32 cellular contexts compared by ENCODE assay signal in the genomic region with DNA sequence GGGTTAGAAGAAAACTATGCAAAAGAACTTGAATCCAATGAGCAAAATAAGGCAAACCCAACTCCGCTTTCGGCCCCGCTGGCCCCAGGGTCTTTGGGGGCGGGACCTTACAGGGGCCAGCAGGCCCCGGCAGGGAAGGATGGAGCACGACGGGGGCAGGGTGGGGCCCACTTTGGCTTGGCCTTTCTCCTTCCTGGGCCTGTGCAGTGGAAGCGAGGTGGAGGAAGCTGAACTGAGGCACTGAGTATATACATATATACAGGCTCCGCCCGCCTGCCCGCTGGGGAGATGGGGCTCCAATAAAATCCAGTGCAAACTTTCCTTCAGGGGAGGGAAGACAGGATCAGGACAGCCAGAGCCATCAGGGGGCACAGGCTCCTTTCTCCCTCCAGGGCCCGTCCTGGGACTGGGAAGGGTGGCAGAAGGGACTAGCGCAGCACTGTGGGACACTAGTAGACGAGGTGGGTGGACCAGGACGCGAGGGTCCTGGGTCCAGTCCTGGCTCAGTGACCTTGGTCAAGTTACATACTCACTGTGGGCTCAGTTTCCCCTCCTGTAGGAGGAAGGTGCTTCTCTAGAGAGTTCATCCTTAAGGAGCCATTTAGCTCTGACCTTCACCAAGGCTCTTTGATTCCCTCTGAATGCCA. TPM values are rescaled to one million over a fixed set of nuclear protein-coding genes. Genes with fewer than 3 reads are reported as not detected.
DNase-seq lines count a peak whose midpoint lies in the region; ATAC-seq, FAIRE-seq and TF ChIP-seq lines count a peak whose summit lies in the region.
"Had no signal": no experiment of that assay in that cellular context is flagged by ENCODE, and none has a peak within 500 bp of the region (broad histone marks: within the 10 kb centered on the region; RNA-seq: fewer than 3 reads in every experiment).

No MANE protein-coding gene starts in this region.

- H3K36me3 Mint-ChIP-seq in WTC11 = no peaks in the 10 kb centered on the region
- H3K36me3 Mint-ChIP-seq: natural killer cell treated with Interleukin-12 subunit alpha and Interleukin-12 subunit beta and Interleukin-15 and Interleukin-18, amount 100 ng/mL, for 72 hours; stimulated activated effector memory CD8-positive, alpha-beta T cell treated with anti-CD3 and anti-CD28 coated beads, Interleukin-12 subunit alpha, Interleukin-12 subunit beta, amount 100 ng/mL, for 72 hours had no signal

- no peak overlapping the region for H3K9ac ChIP-seq in kidney (ENCODE audit: low read length in 2 of 2)

- intact Hi-C loops in Right ventricle myocardium inferior (cut with DNase I) (no loop called here), right cardiac atrium (cut with DNase I) (loop anchor here in 1 of 4 donors (10.0 kb wide), 1 partner anchor 143 kb away; no protein-coding TSS in a partner anchor), kidney (cut with DNase I) (loop anchor here (10.0 kb wide), 1 partner anchor 143 kb away; no protein-coding TSS in a partner anchor)

- DNase-seq in Right ventricle myocardium inferior (ENCODE audit: missing footprints) (peak; percentile 20), right cardiac atrium (no peak), WTC11 (ENCODE audit: low spot score) (no peak), kidney (peak; percentile 47), urothelium cell line (ENCODE audit: low spot score) (no peak)
- no peak for DNase-seq in activated T-cell treated with anti-CD3 and anti-CD28 coated beads, Interleukin-2, amount 50 U/mL, for 48 hours
- DNase-seq: activated T-cell treated with anti-CD3 and anti-CD28 coated beads, Interleukin-2, amount 50 U/mL, for 4 hours; caudate nucleus; CD4-positive, alpha-beta T cell; cortex of kidney; erythroblast; H9; mucosa of descending colon; NCI-H1436 treated with DMSO at 0.1 percent for 48 hours; NCI-H2081 treated with DMSO at 0.1 percent for 48 hours; NCI-H2227 treated with DMSO at 0.1 percent for 48 hours; NCI-H526 treated with DMSO at 0.1 percent for 48 hours; ovary; SHP77 treated with DMSO at 0.1 percent for 48 hours; trophoblast cell had no signal

- H3K9me3 Mint-ChIP-seq in WTC11 = no peaks in the 10 kb centered on the region
- H3K9me3 Mint-ChIP-seq: activated T-cell treated with anti-CD3 and anti-CD28 coated beads, Interleukin-2, amount 50 U/mL, for 4 hours; CD4-positive, alpha-beta T cell; H9; natural killer cell treated with Interleukin-12 subunit alpha and Interleukin-12 subunit beta and Interleukin-15 and Interleukin-18, amount 100 ng/mL, for 72 hours; stimulated activated effector memory CD8-positive, alpha-beta T cell treated with anti-CD3 and anti-CD28 coated beads, Interleukin-12 subunit alpha, Interleukin-12 subunit beta, amount 100 ng/mL, for 72 hours had no signal

- TF ChIP-seq CTCF in WTC11 (IDR thresholded peaks at IDR 0.05) (no peak), kidney (IDR thresholded peaks at IDR 0.05; ENCODE audit: borderline replicate concordance, extremely low read depth, insufficient read depth) (no peak)

- ATAC-seq in Right ventricle myocardium inferior = no peak
- ATAC-seq in right cardiac atrium = no peak
- no peak for ATAC-seq in WTC11
- no peak for ATAC-seq in HG03095 (IDR thresholded peaks at IDR 0.05; ENCODE audit: unreplicated experiment)
- no peak for ATAC-seq in HG02981 (IDR thresholded peaks at IDR 0.05; ENCODE audit: unreplicated experiment)
- ATAC-seq: A549; activated T-cell treated with anti-CD3 and anti-CD28 coated beads, Interleukin-2, amount 50 U/mL, for 4 hours; HepG2; mucosa of descending colon; natural killer cell treated with Interleukin-12 subunit alpha and Interleukin-12 subunit beta and Interleukin-15 and Interleukin-18, amount 100 ng/mL, for 72 hours; stimulated activated effector memory CD8-positive, alpha-beta T cell treated with anti-CD3 and anti-CD28 coated beads, Interleukin-12 subunit alpha, Interleukin-12 subunit beta, amount 100 ng/mL, for 72 hours had no signal

- H3K27me3 ChIP-seq in right cardiac atrium (ENCODE audit: control insufficient read depth, insufficient read depth) = no peaks in the 10 kb centered on the region
- H3K27me3 ChIP-seq: ovary had no signal

- H3K4me1 ChIP-seq in right cardiac atrium (ENCODE audit: control insufficient read depth, insufficient read depth, low read length) = no peaks in the 10 kb centered on the region
- no peaks in the 10 kb centered on the region for H3K4me1 ChIP-seq in kidney (ENCODE audit: control insufficient read depth in 1 of 2, insufficient read depth in 1 of 2, low read depth in 1 of 2, low read length in 2 of 2)
- H3K4me1 ChIP-seq: A549 had no signal

- no peak for FAIRE-seq in kidney (lab: Jason Lieb, UNC)
- peak; percentile 56 for FAIRE-seq in urothelium cell line (lab: Jason Lieb, UNC)
- FAIRE-seq: A549, D721Med, GM19239, HepG2 had no signal

- H3K27me3 Mint-ChIP-seq in WTC11 (ENCODE audit: low read depth) = no peaks in the 10 kb centered on the region
- H3K27me3 Mint-ChIP-seq: CD4-positive, alpha-beta T cell; natural killer cell treated with Interleukin-12 subunit alpha and Interleukin-12 subunit beta and Interleukin-15 and Interleukin-18, amount 100 ng/mL, for 72 hours had no signal

- no peak overlapping the region for H3K4me3 Mint-ChIP-seq in WTC11
- H3K4me3 Mint-ChIP-seq: activated T-cell treated with anti-CD3 and anti-CD28 coated beads, Interleukin-2, amount 50 U/mL, for 4 hours; CD4-positive, alpha-beta T cell; H9; natural killer cell treated with Interleukin-12 subunit alpha and Interleukin-12 subunit beta and Interleukin-15 and Interleukin-18, amount 100 ng/mL, for 72 hours; stimulated activated effector memory CD8-positive, alpha-beta T cell treated with anti-CD3 and anti-CD28 coated beads, Interleukin-12 subunit alpha, Interleukin-12 subunit beta, amount 100 ng/mL, for 72 hours had no signal

- H3K4me3 ChIP-seq in right cardiac atrium (ENCODE audit: low read length) (no peak overlapping the region), kidney (ENCODE audit: low read length in 2 of 2) (no peak overlapping the region)
- H3K4me3 ChIP-seq: A549, mucosa of descending colon, ovary had no signal

- CTCF ChIA-PET in WTC11 (lab: Charles Lee) = interaction anchor here (0.6 to 1.2 kb wide), 2 partner anchors 16 to 17 kb away, joined by 3 to 5 read pairs; no protein-coding TSS in a partner anchor

- POLR2A ChIA-PET in WTC11 (lab: Charles Lee) = interaction anchor here (1.0 kb wide), 1 partner anchor 17 kb away, joined by 3 read pairs; no protein-coding TSS in a partner anchor

- H3K36me3 ChIP-seq in kidney (ENCODE audit: control insufficient read depth in 1 of 2, insufficient read depth in 2 of 2, low read length in 2 of 2) = no peaks in the 10 kb centered on the region
- H3K36me3 ChIP-seq: ovary had no signal

- peaks cover 11% of the 10 kb centered on the region for H3K4me1 Mint-ChIP-seq in WTC11
- H3K4me1 Mint-ChIP-seq: stimulated activated effector memory CD8-positive, alpha-beta T cell treated with anti-CD3 and anti-CD28 coated beads, Interleukin-12 subunit alpha, Interleukin-12 subunit beta, amount 100 ng/mL, for 72 hours had no signal

- 82% methylated on average over 16 of the region's 16 CpGs for whole genome bisulfite sequencing in right cardiac atrium

- no peak overlapping the region for H3K27ac Mint-ChIP-seq in WTC11
- H3K27ac Mint-ChIP-seq: CD4-positive, alpha-beta T cell; H9; natural killer cell treated with Interleukin-12 subunit alpha and Interleukin-12 subunit beta and Interleukin-15 and Interleukin-18, amount 100 ng/mL, for 72 hours had no signal

- H3K9me3 ChIP-seq in right cardiac atrium (ENCODE audit: control insufficient read depth, low read length) = no peaks in the 10 kb centered on the region
- H3K9me3 ChIP-seq in kidney (ENCODE audit: control insufficient read depth in 1 of 2, low read length in 2 of 2) = no peaks in the 10 kb centered on the region
- H3K9me3 ChIP-seq: mucosa of descending colon, ovary had no signal

- H3K27ac ChIP-seq in right cardiac atrium (ENCODE audit: low read length) (no peak overlapping the region), kidney (ENCODE audit: low read depth in 2 of 2, low read length in 2 of 2) (no peak overlapping the region)
- H3K27ac ChIP-seq: A549, ovary had no signal

TF ChIP-seq in WTC11, 78 proteins besides CTCF, POLR2A, EP300 and RAD21:
- TF ChIP-seq FOXP1 (CRISPR knock-in tag; IDR thresholded peaks at IDR 0.05; ENCODE audit: borderline replicate concordance) (0 out of 2 replicates have a peak, but pooled peaks have one; percentile 22), ESRRA (CRISPR knock-in tag; IDR thresholded peaks at IDR 0.05; ENCODE audit: borderline replicate concordance) (no peak)
- TF ChIP-seq, protein P1, sequence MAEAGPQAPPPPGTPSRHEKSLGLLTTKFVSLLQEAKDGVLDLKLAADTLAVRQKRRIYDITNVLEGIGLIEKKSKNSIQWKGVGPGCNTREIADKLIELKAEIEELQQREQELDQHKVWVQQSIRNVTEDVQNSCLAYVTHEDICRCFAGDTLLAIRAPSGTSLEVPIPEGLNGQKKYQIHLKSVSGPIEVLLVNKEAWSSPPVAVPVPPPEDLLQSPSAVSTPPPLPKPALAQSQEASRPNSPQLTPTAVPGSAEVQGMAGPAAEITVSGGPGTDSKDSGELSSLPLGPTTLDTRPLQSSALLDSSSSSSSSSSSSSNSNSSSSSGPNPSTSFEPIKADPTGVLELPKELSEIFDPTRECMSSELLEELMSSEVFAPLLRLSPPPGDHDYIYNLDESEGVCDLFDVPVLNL (CRISPR knock-in tag; IDR thresholded peaks at IDR 0.05; ENCODE audit: borderline replicate concordance, low read depth) = no peak

RNA-seq across cellular contexts. Expression of a gene that starts 20.9 kb away (rescaled TPM):
- total RNA-seq in Right ventricle myocardium inferior = 0.08 TPM
- total RNA-seq in right cardiac atrium = under 1 TPM; 0.06 to 0.50 (median 0.23) TPM
- 0.07 TPM for polyA plus RNA-seq in right cardiac atrium
- total RNA-seq in WTC11 (2021) = not detected in 3 replicates
- total RNA-seq in kidney = 0.47 TPM
- polyA plus RNA-seq in kidney (ENCODE audit: insufficient read depth, low read depth, low replicate concordance) = not detected
- total RNA-seq: activated CD8-positive, alpha-beta memory T cell treated with anti-CD3 and anti-CD28 coated beads for 36 hours; activated T-cell treated with anti-CD3 and anti-CD28 coated beads, Interleukin-2, amount 50 U/mL, for 4 hours; Daoy; H9; HepG2; lung microvascular endothelial cell; natural killer cell treated with Interleukin-12 subunit alpha and Interleukin-12 subunit beta and Interleukin-15 and Interleukin-18, amount 100 ng/mL, for 72 hours; T-helper 2 cell treated with Interferon-gamma antibody and Interleukin-4, amounts not matched to agents 100 ng/mL and 5 ng/mL, for 36 hours had no signal
- polyA plus RNA-seq: A549, HepG2 had no signal

RNA-seq across cellular contexts. Expression of a gene that starts 27.0 kb away (rescaled TPM):
- total RNA-seq in Right ventricle myocardium inferior (12.1 TPM), right cardiac atrium (10 to 100 TPM in 3 of 4 donors, 1 to 10 TPM in 1; 7.0 to 21.5 (median 19.2) TPM), WTC11 (2021) (10.9 to 19.0 TPM (median 16.4 TPM) in 3 replicates), kidney (30.6 TPM)
- polyA plus RNA-seq in right cardiac atrium (13.0 TPM), kidney (ENCODE audit: insufficient read depth, low read depth, low replicate concordance) (12.5 TPM)
- total RNA-seq: HepG2 had no signal
- polyA plus RNA-seq: A549, HepG2 had no signal

RNA-seq across cellular contexts. Expression of a gene that starts 50.4 kb away (rescaled TPM):
- 58.2 TPM for total RNA-seq in Right ventricle myocardium inferior
- 10 to 100 TPM; 51.9 to 65.6 (median 61.6) TPM for total RNA-seq in right cardiac atrium
- 69.3 TPM for polyA plus RNA-seq in right cardiac atrium
- total RNA-seq in WTC11 (2021) = 85.5 to 91.1 TPM (median 89.3 TPM) in 3 replicates
- 60.5 TPM for total RNA-seq in kidney
- polyA plus RNA-seq in kidney (ENCODE audit: insufficient read depth, low read depth, low replicate concordance) = 129 TPM

Comparison
In these comparisons a context has a peak if more than half of its experiments do, and no peak if none do; other contexts are left out.
1. DNase-seq: peak in Right ventricle myocardium inferior (single experiment) and kidney (single experiment); none in right cardiac atrium (0 of 3), WTC11 (single experiment), urothelium cell line (single experiment) and activated T-cell treated with anti-CD3 and anti-CD28 coated beads, Interleukin-2, amount 50 U/mL, for 48 hours (0 of 2).